15 cellular contexts compared by ENCODE assay signal in the genomic region with DNA sequence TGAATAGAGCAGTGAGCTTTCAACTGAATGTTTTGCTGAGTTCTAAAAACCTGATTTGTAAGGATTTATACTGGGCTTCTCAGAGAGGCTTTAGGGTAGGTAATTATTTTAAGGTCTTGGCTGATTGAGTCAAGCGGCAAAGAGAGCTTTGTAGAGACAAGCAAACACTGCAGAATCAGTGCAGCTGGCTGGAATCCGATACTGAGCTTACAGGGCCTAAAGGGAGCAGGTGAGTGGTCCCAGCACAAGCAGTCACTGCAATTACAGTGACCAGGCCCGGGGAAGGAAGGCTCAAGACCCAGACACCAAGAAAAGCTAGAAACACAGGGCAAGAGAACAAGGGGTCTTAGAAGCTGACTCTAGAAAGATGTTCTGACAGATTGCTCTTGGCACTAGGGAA.
"Had no signal": no experiment of that assay in that cellular context is flagged by ENCODE, and none has a peak within 500 bp of the region (broad histone marks: within the 10 kb centered on the region; RNA-seq: fewer than 3 reads in every experiment).

No MANE protein-coding gene starts in this region.

- H3K4me1 Mint-ChIP-seq: central memory CD8-positive, alpha-beta T cell; naive B cell; stimulated activated naive B cell treated with anti-CD40 and anti-IgM and Interleukin-4, amounts not matched to agents 10 μg/mL and 1 μg/mL and 100 μg/mL, for 72 hours had no signal

- ATAC-seq: activated CD4-positive, CD25-positive, alpha-beta regulatory T cell treated with anti-CD3 and anti-CD28 coated beads, Interleukin-2, amount 50 U/mL, for 24 hours; body of pancreas; gastroesophageal sphincter; stimulated activated naive B cell treated with anti-CD40 and anti-IgM and Interleukin-4, amounts not matched to agents 10 μg/mL and 1 μg/mL and 100 μg/mL, for 72 hours had no signal

- DNase-seq: activated effector memory CD4-positive, alpha-beta T cell treated with Interleukin-2 at 50 U/mL for 16 hours; activated T-cell treated with anti-CD3 and anti-CD28 coated beads, Interleukin-2, amount 50 U/mL, for 1 hour; body of pancreas; effector memory CD4-positive, alpha-beta T cell; islet precursor cell; naive B cell; nucleus accumbens; stimulated activated CD4-positive, alpha-beta T cell treated with anti-CD3 and anti-CD28 coated beads, Interleukin-2, amount 100 ng/mL, for 24 hours; stimulated activated naive B cell treated with anti-CD40 and anti-IgM and Interleukin-4, amounts not matched to agents 10 μg/mL and 1 μg/mL and 100 μg/mL, for 72 hours; substantia nigra had no signal

- H3K27ac ChIP-seq: body of pancreas, gastroesophageal sphincter had no signal

- H3K27ac Mint-ChIP-seq: activated naive CD4-positive, alpha-beta T cell treated with anti-CD3 and anti-CD28 coated beads, Interleukin-2, amount 50 U/mL, for 24 hours; mesothelial cell of epicardium; stimulated activated naive B cell treated with anti-CD40 and anti-IgM and Interleukin-4, amounts not matched to agents 10 μg/mL and 1 μg/mL and 100 μg/mL, for 72 hours had no signal

- H3K9me3 Mint-ChIP-seq: activated naive CD4-positive, alpha-beta T cell treated with anti-CD3 and anti-CD28 coated beads, Interleukin-2, amount 50 U/mL, for 24 hours; central memory CD8-positive, alpha-beta T cell; mesothelial cell of epicardium; stimulated activated naive B cell treated with anti-CD40 and anti-IgM and Interleukin-4, amounts not matched to agents 10 μg/mL and 1 μg/mL and 100 μg/mL, for 72 hours had no signal

- H3K36me3 ChIP-seq: gastroesophageal sphincter had no signal

- H3K9me3 ChIP-seq: body of pancreas, gastroesophageal sphincter had no signal

- H3K4me1 ChIP-seq: gastroesophageal sphincter had no signal

- H3K27me3 Mint-ChIP-seq: stimulated activated naive B cell treated with anti-CD40 and anti-IgM and Interleukin-4, amounts not matched to agents 10 μg/mL and 1 μg/mL and 100 μg/mL, for 72 hours had no signal

- H3K4me3 ChIP-seq: body of pancreas, gastroesophageal sphincter had no signal

- H3K36me3 Mint-ChIP-seq: activated naive CD4-positive, alpha-beta T cell treated with anti-CD3 and anti-CD28 coated beads, Interleukin-2, amount 50 U/mL, for 24 hours; mesothelial cell of epicardium; naive B cell; stimulated activated naive B cell treated with anti-CD40 and anti-IgM and Interleukin-4, amounts not matched to agents 10 μg/mL and 1 μg/mL and 100 μg/mL, for 72 hours had no signal

- H3K4me3 Mint-ChIP-seq: activated naive CD4-positive, alpha-beta T cell treated with anti-CD3 and anti-CD28 coated beads, Interleukin-2, amount 50 U/mL, for 24 hours; central memory CD8-positive, alpha-beta T cell; mesothelial cell of epicardium; naive B cell; stimulated activated naive B cell treated with anti-CD40 and anti-IgM and Interleukin-4, amounts not matched to agents 10 μg/mL and 1 μg/mL and 100 μg/mL, for 72 hours had no signal

- H3K27me3 ChIP-seq: body of pancreas had no signal
